17 cellular contexts compared by ENCODE assay signal in the genomic region with DNA sequence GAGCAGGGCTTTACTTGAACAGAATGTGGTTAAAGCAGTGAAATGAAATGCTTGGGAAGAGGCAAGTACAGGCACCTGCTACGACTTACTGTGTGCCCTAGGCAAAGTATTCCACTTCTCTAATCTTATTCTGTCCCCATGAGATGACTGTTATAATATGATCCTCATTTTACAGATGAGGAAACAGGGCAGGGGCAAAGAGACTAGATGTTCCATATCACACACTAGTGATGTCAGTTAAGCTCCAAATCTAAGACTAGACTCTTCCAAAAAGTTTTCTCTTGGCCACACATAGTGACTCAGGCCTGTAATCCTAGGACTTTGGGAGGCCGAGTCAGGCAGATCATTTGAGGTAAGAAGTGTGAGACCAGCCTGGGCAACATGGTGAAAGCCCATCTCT.
"Had no signal": no experiment of that assay in that cellular context is flagged by ENCODE, and none has a peak within 500 bp of the region (broad histone marks: within the 10 kb centered on the region; RNA-seq: fewer than 3 reads in every experiment).

No MANE protein-coding gene starts in this region.

- FAIRE-seq: colon, keratinocyte, pancreas had no signal

- H3K9me3 ChIP-seq: pancreas, suprapubic skin had no signal

- H3K4me3 ChIP-seq: pancreas, suprapubic skin had no signal

- H3K27ac ChIP-seq: suprapubic skin, VCaP had no signal

- H3K36me3 ChIP-seq: pancreas, suprapubic skin had no signal

- DNase-seq: activated CD4-positive, alpha-beta T cell treated with anti-CD3 and anti-CD28 coated beads for 1 hour; activated CD4-positive, alpha-beta T cell treated with anti-CD3 and anti-CD28 coated beads, Interleukin-2, amount 50 U/mL, for 48 hours; activated naive CD4-positive, alpha-beta T cell treated with anti-CD3 and anti-CD28 coated beads, Interleukin-2, amount 10 ng/mL, durations not matched to agents 7 days and 5 days; hippocampal formation; mammary epithelial cell; naive B cell; pancreas; stimulated activated CD4-positive, alpha-beta T cell treated with anti-CD3 and anti-CD28 coated beads, Interleukin-15, amount 100 ng/mL, for 24 hours; stimulated activated CD4-positive, alpha-beta T cell treated with anti-CD3 and anti-CD28 coated beads, Interleukin-4, amount 100 ng/mL, for 24 hours; stimulated activated naive CD4-positive, alpha-beta T cell; T-helper 1 cell; T1000 had no signal

- H3K27me3 ChIP-seq: pancreas, suprapubic skin had no signal

- ATAC-seq: SK-N-SH treated with all-trans-retinoic acid at 6 μM for 48 hours had no signal
